ENCODE assay signal across 8 cellular contexts in genomic region chr12:55745361-55746146, GRCh38. TPM values are rescaled to one million over a fixed set of nuclear protein-coding genes. Genes with fewer than 3 reads are reported as not detected.
A peak's percentile ranks its signal among the peaks of the same experiment; 100 is the strongest.
DNase-seq lines count a peak whose midpoint lies in the region; ATAC-seq and TF ChIP-seq lines count a peak whose summit lies in the region.

No MANE protein-coding gene starts in this region.

- peak in 1 of 2 donors; percentile 31 for DNase-seq in activated naive CD4-positive, alpha-beta T cell treated with anti-CD3 and anti-CD28 coated beads, Interleukin-2, amount 50 U/mL, for 72 hours (ENCODE audit: low spot score in 2 of 2)
- DNase-seq in kidney epithelial cell (ENCODE audit: low read depth) (no peak), aorta (no peak), left colon (no peak), NCI-H774 (lab: John Stamatoyannopoulos, UW) (no peak)
- no peak for DNase-seq in stimulated activated CD4-positive, alpha-beta T cell treated with anti-CD3 and anti-CD28 coated beads, Interleukin-2, amount 100 ng/mL, for 48 hours

- 3 to 7% methylated on average over 11 to 12 of the region's 12 CpGs for WGBS in aorta, 2 donors

- H3K4me3 Mint-ChIP-seq in IgD-negative memory B cell: peak overlapping the region; percentile 91 to 97 (median 95)

- H3K36me3 ChIP-seq in ACC112 (ENCODE audit: insufficient read depth, low read length): no peaks in the 10 kb centered on the region
- H3K36me3 ChIP-seq in kidney epithelial cell (ENCODE audit: control insufficient read depth, insufficient read depth, low read length): no peaks in the 10 kb centered on the region
- peaks cover 0 to 2% of the 10 kb centered on the region in 2 donors for H3K36me3 ChIP-seq in aorta (ENCODE audit: control insufficient read depth in 1 of 2, insufficient read depth in 2 of 2, low read length in 1 of 2)

- peaks cover 4 to 18% (median 18%) of the 10 kb centered on the region in 3 donors for H3K4me1 Mint-ChIP-seq in IgD-negative memory B cell

- peaks cover 4% of the 10 kb centered on the region for H3K27me3 Mint-ChIP-seq in IgD-negative memory B cell

- H3K27ac ChIP-seq in ACC112 (ENCODE audit: low read depth, low read length) (no peak overlapping the region), aorta (ENCODE audit: low read depth in 1 of 2, low read length in 2 of 2) (peak overlapping the region in 1 of 2 donors; percentile 37)

- H3K4me3 ChIP-seq in ACC112 (ENCODE audit: low read depth, low read length) (peak overlapping the region; percentile 82), kidney epithelial cell (ENCODE audit: low read depth, low read length) (peak overlapping the region; percentile 26), aorta (ENCODE audit: low read length in 2 of 2) (no peak overlapping the region)

- peak overlapping the region; percentile 39 to 59 (median 41) for H3K27ac Mint-ChIP-seq in IgD-negative memory B cell
- H3K27ac Mint-ChIP-seq in activated naive CD4-positive, alpha-beta T cell treated with anti-CD3 and anti-CD28 coated beads, Interleukin-2, amount 50 U/mL, for 72 hours: peak overlapping the region; percentile 2 to 5

- H2AFZ ChIP-seq in ACC112 (ENCODE audit: low read length, unreplicated experiment): no peak overlapping the region

- no peak for TF ChIP-seq CTCF in kidney epithelial cell (IDR thresholded peaks at IDR 0.05; ENCODE audit: insufficient read depth, low read length, poor library complexity, severe bottlenecking)

- ATAC-seq in activated naive CD4-positive, alpha-beta T cell treated with anti-CD3 and anti-CD28 coated beads, Interleukin-2, amount 50 U/mL, for 72 hours: no peak
- ATAC-seq in aorta (ENCODE audit: low FRiP score): peak; percentile 23
- ATAC-seq in left colon: no peak

- H3K27me3 ChIP-seq in ACC112 (ENCODE audit: insufficient read depth, low read length) (no peaks in the 10 kb centered on the region), kidney epithelial cell (ENCODE audit: control insufficient read depth, insufficient read depth, low read length) (no peaks in the 10 kb centered on the region), aorta (ENCODE audit: control insufficient read depth in 1 of 2, insufficient read depth in 2 of 2, low read length in 1 of 2) (no peaks in the 10 kb centered on the region)

- peaks cover 6% of the 10 kb centered on the region for H3K79me2 ChIP-seq in ACC112 (ENCODE audit: control insufficient read depth, insufficient read depth, low read length, unreplicated experiment)

- H3K9me3 ChIP-seq in aorta (ENCODE audit: control insufficient read depth, low read length): no peaks in the 10 kb centered on the region

- H3K9me3 Mint-ChIP-seq in IgD-negative memory B cell: no peaks in the 10 kb centered on the region
- no peaks in the 10 kb centered on the region for H3K9me3 Mint-ChIP-seq in activated naive CD4-positive, alpha-beta T cell treated with anti-CD3 and anti-CD28 coated beads, Interleukin-2, amount 50 U/mL, for 72 hours

- peaks cover 27% of the 10 kb centered on the region for H3K4me1 ChIP-seq in ACC112 (ENCODE audit: control insufficient read depth, insufficient read depth, low read length, unreplicated experiment)
- no peaks in the 10 kb centered on the region for H3K4me1 ChIP-seq in aorta (ENCODE audit: control insufficient read depth in 1 of 2, insufficient read depth in 2 of 2, low read length in 2 of 2)

- peaks cover 2% of the 10 kb centered on the region for H3K36me3 Mint-ChIP-seq in IgD-negative memory B cell
- no peaks in the 10 kb centered on the region for H3K36me3 Mint-ChIP-seq in activated naive CD4-positive, alpha-beta T cell treated with anti-CD3 and anti-CD28 coated beads, Interleukin-2, amount 50 U/mL, for 72 hours

- intact Hi-C loops in aorta (cut with DNase I): loop anchor here in 1 of 2 donors (5.0 kb wide), 1 partner anchor 37 kb away; no protein-coding TSS in a partner anchor
- intact Hi-C loops in left colon (cut with DNase I, micrococcal nuclease): no loop called here

RNA-seq across cellular contexts. Expression of gene GDF11, which starts 2.6 kb away (rescaled TPM):
- 1.1 TPM for polyA plus RNA-seq in IgD-negative memory B cell
- 10 to 100 TPM in 1 of 2 donors, 1 to 10 TPM in 1; 5.9 to 12.0 TPM for total RNA-seq in activated naive CD4-positive, alpha-beta T cell treated with anti-CD3 and anti-CD28 coated beads, Interleukin-2, amount 50 U/mL, for 72 hours
- total RNA-seq in kidney epithelial cell: 5.4 and 10.7 TPM in 2 replicates
- 1 to 10 TPM; 6.6 to 9.4 TPM for total RNA-seq in aorta
- 1 to 10 TPM; 3.0 to 4.2 TPM for polyA plus RNA-seq in aorta
- total RNA-seq in left colon: 1 to 10 TPM; 1.5 to 2.7 TPM

RNA-seq across cellular contexts. Expression of gene CD63, which starts 16.7 kb away (rescaled TPM):
- polyA plus RNA-seq in IgD-negative memory B cell: 171 TPM
- total RNA-seq in activated naive CD4-positive, alpha-beta T cell treated with anti-CD3 and anti-CD28 coated beads, Interleukin-2, amount 50 U/mL, for 72 hours: 100 to 1,000 TPM; 129 to 180 TPM
- total RNA-seq in kidney epithelial cell: 1,013 and 1,149 TPM in 2 replicates
- total RNA-seq in aorta: 1,000 to 10,000 TPM; 1,107 to 1,135 TPM
- 1,000 to 10,000 TPM; 1,323 to 1,532 TPM for polyA plus RNA-seq in aorta
- 1,000 to 10,000 TPM; 1,137 to 1,252 TPM for total RNA-seq in left colon

RNA-seq across cellular contexts. Expression of gene RDH5, which starts 25.4 kb away (rescaled TPM):
- polyA plus RNA-seq in IgD-negative memory B cell: 2.2 TPM
- 10 to 100 TPM in 1 of 2 donors, 1 to 10 TPM in 1; 6.4 to 13.3 TPM for total RNA-seq in activated naive CD4-positive, alpha-beta T cell treated with anti-CD3 and anti-CD28 coated beads, Interleukin-2, amount 50 U/mL, for 72 hours
- total RNA-seq in kidney epithelial cell: 3.6 and 4.7 TPM in 2 replicates
- total RNA-seq in aorta: 10 to 100 TPM; 21.9 to 51.1 TPM
- polyA plus RNA-seq in aorta: 10 to 100 TPM; 16.7 to 49.4 TPM
- total RNA-seq in left colon: 10 to 100 TPM; 34.2 to 37.7 TPM

RNA-seq across cellular contexts. Expression of gene BLOC1S1, which starts 29.7 kb away (rescaled TPM):
- polyA plus RNA-seq in IgD-negative memory B cell (174 TPM), aorta (100 to 1,000 TPM; 248 to 351 TPM)
- total RNA-seq in activated naive CD4-positive, alpha-beta T cell treated with anti-CD3 and anti-CD28 coated beads, Interleukin-2, amount 50 U/mL, for 72 hours: 100 to 1,000 TPM; 116 to 118 TPM
- total RNA-seq in kidney epithelial cell (109 and 131 TPM in 2 replicates), aorta (100 to 1,000 TPM in 1 of 2 donors, 10 to 100 TPM in 1; 87.3 to 115 TPM), left colon (100 to 1,000 TPM; 266 to 300 TPM)

RNA-seq across cellular contexts. Expression of gene ITGA7, which starts 37.9 kb away (rescaled TPM):
- polyA plus RNA-seq in IgD-negative memory B cell: 0.13 TPM
- 10 to 100 TPM in 1 of 2 donors, 1 to 10 TPM in 1; 4.0 to 11.9 TPM for total RNA-seq in activated naive CD4-positive, alpha-beta T cell treated with anti-CD3 and anti-CD28 coated beads, Interleukin-2, amount 50 U/mL, for 72 hours
- total RNA-seq in kidney epithelial cell: 2.0 and 6.4 TPM in 2 replicates
- total RNA-seq in aorta: 100 to 1,000 TPM; 463 to 747 TPM
- polyA plus RNA-seq in aorta: 100 to 1,000 TPM in 1 of 2 donors, 10 to 100 TPM in 1; 76.1 to 633 TPM
- total RNA-seq in left colon: 10 to 100 TPM; 10.2 to 56.5 TPM

Comparison
In these comparisons a context has a peak if more than half of its experiments do, and no peak if none do; other contexts are left out.
1. H3K4me3 ChIP-seq: peak in ACC112 (single experiment) and kidney epithelial cell (single experiment); none in aorta (0 of 2).